In the genomic region with DNA sequence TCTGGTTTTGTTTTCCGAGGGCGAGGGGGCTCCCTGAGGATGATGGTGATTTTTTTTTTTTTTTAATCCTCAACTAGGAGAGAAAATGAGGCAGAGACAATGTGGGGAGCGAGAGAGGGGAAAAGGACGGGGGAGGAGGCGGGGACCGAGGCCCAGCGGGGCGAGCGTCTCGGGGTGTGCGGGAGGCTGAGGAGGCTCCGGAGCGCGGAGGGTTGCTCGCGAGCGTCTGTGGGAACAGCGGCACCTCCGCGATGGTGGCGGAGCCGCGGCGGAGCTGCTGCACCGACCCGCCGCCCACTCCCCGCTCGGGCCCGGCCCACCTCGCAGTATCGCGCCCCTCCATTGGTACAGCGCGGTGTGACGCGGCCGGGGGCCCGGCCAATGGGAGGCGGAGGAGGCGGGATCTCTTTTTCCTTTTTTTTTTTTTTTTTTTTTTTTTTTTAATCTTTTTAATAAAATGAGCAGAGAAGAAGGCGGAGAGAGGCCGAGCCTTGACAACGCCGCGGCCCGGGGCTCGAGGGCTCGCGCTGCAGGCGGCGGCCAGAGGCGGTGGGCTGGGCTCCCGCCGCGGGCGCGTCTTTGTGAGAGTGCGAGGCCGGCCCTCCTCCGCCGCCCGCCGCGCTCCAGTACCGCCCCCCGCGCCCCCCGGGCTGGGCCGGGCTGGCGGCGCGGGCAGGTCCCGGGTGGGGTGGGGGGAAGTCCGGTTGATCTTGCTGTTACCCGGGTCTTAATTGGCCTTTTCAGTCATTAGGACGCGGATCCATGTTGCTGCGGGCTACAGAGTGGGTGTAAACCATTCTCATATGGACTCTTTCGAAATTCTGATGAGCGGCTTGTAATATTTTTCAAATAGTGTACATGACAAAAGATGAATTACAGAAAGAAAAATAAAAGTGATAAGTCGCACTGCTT, we compare ENCODE assay signal across 1 cellular context.
A peak's percentile ranks its signal among the peaks of the same experiment; 100 is the strongest.
TF ChIP-seq lines count a peak whose summit lies in the region.

A gene (minus strand): TSS at position 228 of the 912 bp plus-strand sequence.

TF ChIP-seq in HEK293, 187 proteins besides CTCF, POLR2A, EP300 and RAD21 (continued from another document and continues in another):
- TF ChIP-seq, protein P1, sequence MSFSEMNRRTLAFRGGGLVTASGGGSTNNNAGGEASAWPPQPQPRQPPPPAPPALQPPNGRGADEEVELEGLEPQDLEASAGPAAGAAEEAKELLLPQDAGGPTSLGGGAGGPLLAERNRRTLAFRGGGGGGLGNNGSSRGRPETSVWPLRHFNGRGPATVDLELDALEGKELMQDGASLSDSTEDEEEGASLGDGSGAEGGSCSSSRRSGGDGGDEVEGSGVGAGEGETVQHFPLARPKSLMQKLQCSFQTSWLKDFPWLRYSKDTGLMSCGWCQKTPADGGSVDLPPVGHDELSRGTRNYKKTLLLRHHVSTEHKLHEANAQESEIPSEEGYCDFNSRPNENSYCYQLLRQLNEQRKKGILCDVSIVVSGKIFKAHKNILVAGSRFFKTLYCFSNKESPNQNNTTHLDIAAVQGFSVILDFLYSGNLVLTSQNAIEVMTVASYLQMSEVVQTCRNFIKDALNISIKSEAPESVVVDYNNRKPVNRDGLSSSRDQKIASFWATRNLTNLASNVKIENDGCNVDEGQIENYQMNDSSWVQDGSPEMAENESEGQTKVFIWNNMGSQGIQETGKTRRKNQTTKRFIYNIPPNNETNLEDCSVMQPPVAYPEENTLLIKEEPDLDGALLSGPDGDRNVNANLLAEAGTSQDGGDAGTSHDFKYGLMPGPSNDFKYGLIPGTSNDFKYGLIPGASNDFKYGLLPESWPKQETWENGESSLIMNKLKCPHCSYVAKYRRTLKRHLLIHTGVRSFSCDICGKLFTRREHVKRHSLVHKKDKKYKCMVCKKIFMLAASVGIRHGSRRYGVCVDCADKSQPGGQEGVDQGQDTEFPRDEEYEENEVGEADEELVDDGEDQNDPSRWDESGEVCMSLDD (tag by site-specific recombination; IDR thresholded peaks at IDR 0.05), result peak; percentile 72; the same call in 1 of the 2 replicates
- peak; percentile 23; the same call in 1 of the 2 replicates for TF ChIP-seq ZIC2 (tag by site-specific recombination; IDR thresholded peaks at IDR 0.05)
- TF ChIP-seq ZNF521 (tag by site-specific recombination; IDR thresholded peaks at IDR 0.05), result no peak
- peak; percentile 59 for TF ChIP-seq KLF16 (tag by site-specific recombination; IDR thresholded peaks at IDR 0.05)
- TF ChIP-seq HOXA7 (CRISPR knock-in tag; IDR thresholded peaks at IDR 0.05; ENCODE audit: borderline replicate concordance), result no peak
- TF ChIP-seq, protein P2, sequence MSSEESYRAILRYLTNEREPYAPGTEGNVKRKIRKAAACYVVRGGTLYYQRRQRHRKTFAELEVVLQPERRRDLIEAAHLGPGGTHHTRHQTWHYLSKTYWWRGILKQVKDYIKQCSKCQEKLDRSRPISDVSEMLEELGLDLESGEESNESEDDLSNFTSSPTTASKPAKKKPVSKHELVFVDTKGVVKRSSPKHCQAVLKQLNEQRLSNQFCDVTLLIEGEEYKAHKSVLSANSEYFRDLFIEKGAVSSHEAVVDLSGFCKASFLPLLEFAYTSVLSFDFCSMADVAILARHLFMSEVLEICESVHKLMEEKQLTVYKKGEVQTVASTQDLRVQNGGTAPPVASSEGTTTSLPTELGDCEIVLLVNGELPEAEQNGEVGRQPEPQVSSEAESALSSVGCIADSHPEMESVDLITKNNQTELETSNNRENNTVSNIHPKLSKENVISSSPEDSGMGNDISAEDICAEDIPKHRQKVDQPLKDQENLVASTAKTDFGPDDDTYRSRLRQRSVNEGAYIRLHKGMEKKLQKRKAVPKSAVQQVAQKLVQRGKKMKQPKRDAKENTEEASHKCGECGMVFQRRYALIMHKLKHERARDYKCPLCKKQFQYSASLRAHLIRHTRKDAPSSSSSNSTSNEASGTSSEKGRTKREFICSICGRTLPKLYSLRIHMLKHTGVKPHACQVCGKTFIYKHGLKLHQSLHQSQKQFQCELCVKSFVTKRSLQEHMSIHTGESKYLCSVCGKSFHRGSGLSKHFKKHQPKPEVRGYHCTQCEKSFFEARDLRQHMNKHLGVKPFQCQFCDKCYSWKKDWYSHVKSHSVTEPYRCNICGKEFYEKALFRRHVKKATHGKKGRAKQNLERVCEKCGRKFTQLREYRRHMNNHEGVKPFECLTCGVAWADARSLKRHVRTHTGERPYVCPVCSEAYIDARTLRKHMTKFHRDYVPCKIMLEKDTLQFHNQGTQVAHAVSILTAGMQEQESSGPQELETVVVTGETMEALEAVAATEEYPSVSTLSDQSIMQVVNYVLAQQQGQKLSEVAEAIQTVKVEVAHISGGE (tag by site-specific recombination; conservative IDR thresholded peaks at IDR 0.05; ENCODE audit: low read depth), result peak; percentile 43; the same call in 1 of the 2 replicates
- no peak for TF ChIP-seq OSR2 (tag by site-specific recombination; IDR thresholded peaks at IDR 0.05)
- TF ChIP-seq ZNF266 (tag by site-specific recombination; IDR thresholded peaks at IDR 0.05; ENCODE audit: low read depth), result no peak
- TF ChIP-seq ZNF747 (tag by site-specific recombination; IDR thresholded peaks at IDR 0.05), result no peak
- no peak for TF ChIP-seq ZNF223 (tag by site-specific recombination; IDR thresholded peaks at IDR 0.05)
- no peak for TF ChIP-seq TRIM28 (IDR thresholded peaks at IDR 0.05; ENCODE audit: borderline replicate concordance, low read length)
- no peak for TF ChIP-seq ZNF558 (tag by site-specific recombination; IDR thresholded peaks at IDR 0.05)
- TF ChIP-seq ZNF426 (tag by site-specific recombination; IDR thresholded peaks at IDR 0.05), result no peak
- TF ChIP-seq ZNF623 (tag by site-specific recombination; IDR thresholded peaks at IDR 0.05), result no peak
- peak; percentile 29; the same call in 1 of the 2 replicates for TF ChIP-seq KLF10 (tag by site-specific recombination; IDR thresholded peaks at IDR 0.05)
- TF ChIP-seq ZNF391 (tag by site-specific recombination; IDR thresholded peaks at IDR 0.05; ENCODE audit: borderline replicate concordance, low read depth), result peak; percentile 74; the same call in 1 of the 2 replicates
- TF ChIP-seq ZSCAN23 (tag by site-specific recombination; IDR thresholded peaks at IDR 0.05), result no peak
- no peak for TF ChIP-seq ZNF423 (tag by site-specific recombination; IDR thresholded peaks at IDR 0.05)
- peak; percentile 7; the same call in 1 of the 2 replicates for TF ChIP-seq ZNF10 (tag by site-specific recombination; IDR thresholded peaks at IDR 0.05)
- TF ChIP-seq, protein P3, sequence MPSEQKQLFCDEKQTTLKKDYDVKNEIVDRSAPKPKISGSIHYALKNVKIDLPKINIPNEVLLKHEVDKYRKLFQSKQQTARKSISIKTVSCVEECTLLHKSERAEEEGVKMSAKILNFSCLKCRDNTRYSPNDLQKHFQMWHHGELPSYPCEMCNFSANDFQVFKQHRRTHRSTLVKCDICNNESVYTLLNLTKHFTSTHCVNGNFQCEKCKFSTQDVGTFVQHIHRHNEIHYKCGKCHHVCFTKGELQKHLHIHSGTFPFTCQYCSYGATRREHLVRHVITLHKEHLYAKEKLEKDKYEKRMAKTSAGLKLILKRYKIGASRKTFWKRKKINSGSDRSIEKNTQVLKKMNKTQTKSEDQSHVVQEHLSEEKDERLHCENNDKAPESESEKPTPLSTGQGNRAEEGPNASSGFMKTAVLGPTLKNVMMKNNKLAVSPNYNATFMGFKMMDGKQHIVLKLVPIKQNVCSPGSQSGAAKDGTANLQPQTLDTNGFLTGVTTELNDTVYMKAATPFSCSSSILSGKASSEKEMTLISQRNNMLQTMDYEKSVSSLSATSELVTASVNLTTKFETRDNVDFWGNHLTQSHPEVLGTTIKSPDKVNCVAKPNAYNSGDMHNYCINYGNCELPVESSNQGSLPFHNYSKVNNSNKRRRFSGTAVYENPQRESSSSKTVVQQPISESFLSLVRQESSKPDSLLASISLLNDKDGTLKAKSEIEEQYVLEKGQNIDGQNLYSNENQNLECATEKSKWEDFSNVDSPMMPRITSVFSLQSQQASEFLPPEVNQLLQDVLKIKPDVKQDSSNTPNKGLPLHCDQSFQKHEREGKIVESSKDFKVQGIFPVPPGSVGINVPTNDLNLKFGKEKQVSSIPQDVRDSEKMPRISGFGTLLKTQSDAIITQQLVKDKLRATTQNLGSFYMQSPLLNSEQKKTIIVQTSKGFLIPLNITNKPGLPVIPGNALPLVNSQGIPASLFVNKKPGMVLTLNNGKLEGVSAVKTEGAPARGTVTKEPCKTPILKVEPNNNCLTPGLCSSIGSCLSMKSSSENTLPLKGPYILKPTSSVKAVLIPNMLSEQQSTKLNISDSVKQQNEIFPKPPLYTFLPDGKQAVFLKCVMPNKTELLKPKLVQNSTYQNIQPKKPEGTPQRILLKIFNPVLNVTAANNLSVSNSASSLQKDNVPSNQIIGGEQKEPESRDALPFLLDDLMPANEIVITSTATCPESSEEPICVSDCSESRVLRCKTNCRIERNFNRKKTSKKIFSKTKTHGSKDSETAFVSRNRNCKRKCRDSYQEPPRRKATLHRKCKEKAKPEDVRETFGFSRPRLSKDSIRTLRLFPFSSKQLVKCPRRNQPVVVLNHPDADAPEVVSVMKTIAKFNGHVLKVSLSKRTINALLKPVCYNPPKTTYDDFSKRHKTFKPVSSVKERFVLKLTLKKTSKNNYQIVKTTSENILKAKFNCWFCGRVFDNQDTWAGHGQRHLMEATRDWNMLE (tag by site-specific recombination; conservative IDR thresholded peaks at IDR 0.05; ENCODE audit: low read depth), result no peak
- no peak for TF ChIP-seq ZNF621 (tag by site-specific recombination; IDR thresholded peaks at IDR 0.05)
- TF ChIP-seq REPIN1 (tag by site-specific recombination; IDR thresholded peaks at IDR 0.05; ENCODE audit: low read depth), result no peak
- no peak for TF ChIP-seq ZNF596 (tag by site-specific recombination; IDR thresholded peaks at IDR 0.05)
- TF ChIP-seq, protein P4, sequence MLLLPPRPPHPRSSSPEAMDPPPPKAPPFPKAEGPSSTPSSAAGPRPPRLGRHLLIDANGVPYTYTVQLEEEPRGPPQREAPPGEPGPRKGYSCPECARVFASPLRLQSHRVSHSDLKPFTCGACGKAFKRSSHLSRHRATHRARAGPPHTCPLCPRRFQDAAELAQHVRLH (tag by site-specific recombination; IDR thresholded peaks at IDR 0.05), result no peak
- TF ChIP-seq, protein P5, sequence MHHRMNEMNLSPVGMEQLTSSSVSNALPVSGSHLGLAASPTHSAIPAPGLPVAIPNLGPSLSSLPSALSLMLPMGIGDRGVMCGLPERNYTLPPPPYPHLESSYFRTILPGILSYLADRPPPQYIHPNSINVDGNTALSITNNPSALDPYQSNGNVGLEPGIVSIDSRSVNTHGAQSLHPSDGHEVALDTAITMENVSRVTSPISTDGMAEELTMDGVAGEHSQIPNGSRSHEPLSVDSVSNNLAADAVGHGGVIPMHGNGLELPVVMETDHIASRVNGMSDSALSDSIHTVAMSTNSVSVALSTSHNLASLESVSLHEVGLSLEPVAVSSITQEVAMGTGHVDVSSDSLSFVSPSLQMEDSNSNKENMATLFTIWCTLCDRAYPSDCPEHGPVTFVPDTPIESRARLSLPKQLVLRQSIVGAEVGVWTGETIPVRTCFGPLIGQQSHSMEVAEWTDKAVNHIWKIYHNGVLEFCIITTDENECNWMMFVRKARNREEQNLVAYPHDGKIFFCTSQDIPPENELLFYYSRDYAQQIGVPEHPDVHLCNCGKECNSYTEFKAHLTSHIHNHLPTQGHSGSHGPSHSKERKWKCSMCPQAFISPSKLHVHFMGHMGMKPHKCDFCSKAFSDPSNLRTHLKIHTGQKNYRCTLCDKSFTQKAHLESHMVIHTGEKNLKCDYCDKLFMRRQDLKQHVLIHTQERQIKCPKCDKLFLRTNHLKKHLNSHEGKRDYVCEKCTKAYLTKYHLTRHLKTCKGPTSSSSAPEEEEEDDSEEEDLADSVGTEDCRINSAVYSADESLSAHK (tag by site-specific recombination; IDR thresholded peaks at IDR 0.05), result 0 out of 2 replicates have a peak, but pooled peaks have one; percentile 16
- peak; percentile 80 for TF ChIP-seq ZFHX2 (tag by site-specific recombination; conservative IDR thresholded peaks at IDR 0.05)
- no peak for TF ChIP-seq ZNF404 (tag by site-specific recombination; IDR thresholded peaks at IDR 0.05)
- no peak for TF ChIP-seq MZF1 (tag by site-specific recombination; IDR thresholded peaks at IDR 0.05; ENCODE audit: borderline replicate concordance)
- TF ChIP-seq ZNF530 (tag by site-specific recombination; IDR thresholded peaks at IDR 0.05; ENCODE audit: low read depth), result no peak
- TF ChIP-seq, protein P6, sequence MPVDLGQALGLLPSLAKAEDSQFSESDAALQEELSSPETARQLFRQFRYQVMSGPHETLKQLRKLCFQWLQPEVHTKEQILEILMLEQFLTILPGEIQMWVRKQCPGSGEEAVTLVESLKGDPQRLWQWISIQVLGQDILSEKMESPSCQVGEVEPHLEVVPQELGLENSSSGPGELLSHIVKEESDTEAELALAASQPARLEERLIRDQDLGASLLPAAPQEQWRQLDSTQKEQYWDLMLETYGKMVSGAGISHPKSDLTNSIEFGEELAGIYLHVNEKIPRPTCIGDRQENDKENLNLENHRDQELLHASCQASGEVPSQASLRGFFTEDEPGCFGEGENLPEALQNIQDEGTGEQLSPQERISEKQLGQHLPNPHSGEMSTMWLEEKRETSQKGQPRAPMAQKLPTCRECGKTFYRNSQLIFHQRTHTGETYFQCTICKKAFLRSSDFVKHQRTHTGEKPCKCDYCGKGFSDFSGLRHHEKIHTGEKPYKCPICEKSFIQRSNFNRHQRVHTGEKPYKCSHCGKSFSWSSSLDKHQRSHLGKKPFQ (tag by site-specific recombination; IDR thresholded peaks at IDR 0.05), result peak; percentile 66
- TF ChIP-seq ZSCAN16 (tag by site-specific recombination; IDR thresholded peaks at IDR 0.05), result no peak
- TF ChIP-seq, protein P7, sequence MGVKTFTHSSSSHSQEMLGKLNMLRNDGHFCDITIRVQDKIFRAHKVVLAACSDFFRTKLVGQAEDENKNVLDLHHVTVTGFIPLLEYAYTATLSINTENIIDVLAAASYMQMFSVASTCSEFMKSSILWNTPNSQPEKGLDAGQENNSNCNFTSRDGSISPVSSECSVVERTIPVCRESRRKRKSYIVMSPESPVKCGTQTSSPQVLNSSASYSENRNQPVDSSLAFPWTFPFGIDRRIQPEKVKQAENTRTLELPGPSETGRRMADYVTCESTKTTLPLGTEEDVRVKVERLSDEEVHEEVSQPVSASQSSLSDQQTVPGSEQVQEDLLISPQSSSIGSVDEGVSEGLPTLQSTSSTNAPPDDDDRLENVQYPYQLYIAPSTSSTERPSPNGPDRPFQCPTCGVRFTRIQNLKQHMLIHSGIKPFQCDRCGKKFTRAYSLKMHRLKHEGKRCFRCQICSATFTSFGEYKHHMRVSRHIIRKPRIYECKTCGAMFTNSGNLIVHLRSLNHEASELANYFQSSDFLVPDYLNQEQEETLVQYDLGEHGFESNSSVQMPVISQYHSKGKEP (tag by site-specific recombination; IDR thresholded peaks at IDR 0.05), result no peak
- TF ChIP-seq GLIS1 (tag by site-specific recombination; IDR thresholded peaks at IDR 0.05), result peak; percentile 46; the same call in 1 of the 2 replicates
- no peak for TF ChIP-seq ZNF664 (tag by site-specific recombination; IDR thresholded peaks at IDR 0.05)
- TF ChIP-seq ZNF624 (tag by site-specific recombination; IDR thresholded peaks at IDR 0.05), result no peak
- TF ChIP-seq, protein P8, sequence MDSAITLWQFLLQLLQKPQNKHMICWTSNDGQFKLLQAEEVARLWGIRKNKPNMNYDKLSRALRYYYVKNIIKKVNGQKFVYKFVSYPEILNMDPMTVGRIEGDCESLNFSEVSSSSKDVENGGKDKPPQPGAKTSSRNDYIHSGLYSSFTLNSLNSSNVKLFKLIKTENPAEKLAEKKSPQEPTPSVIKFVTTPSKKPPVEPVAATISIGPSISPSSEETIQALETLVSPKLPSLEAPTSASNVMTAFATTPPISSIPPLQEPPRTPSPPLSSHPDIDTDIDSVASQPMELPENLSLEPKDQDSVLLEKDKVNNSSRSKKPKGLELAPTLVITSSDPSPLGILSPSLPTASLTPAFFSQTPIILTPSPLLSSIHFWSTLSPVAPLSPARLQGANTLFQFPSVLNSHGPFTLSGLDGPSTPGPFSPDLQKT (IDR thresholded peaks at IDR 0.05; ENCODE audit: borderline replicate concordance, low read depth, low read length), result no peak
- no peak for TF ChIP-seq ZNF202 (tag by site-specific recombination; IDR thresholded peaks at IDR 0.05; ENCODE audit: borderline replicate concordance)
- TF ChIP-seq FEZF1 (tag by site-specific recombination; IDR thresholded peaks at IDR 0.05), result no peak
